Comparison of ENCODE assay signal across 9 cellular contexts in the genomic region with DNA sequence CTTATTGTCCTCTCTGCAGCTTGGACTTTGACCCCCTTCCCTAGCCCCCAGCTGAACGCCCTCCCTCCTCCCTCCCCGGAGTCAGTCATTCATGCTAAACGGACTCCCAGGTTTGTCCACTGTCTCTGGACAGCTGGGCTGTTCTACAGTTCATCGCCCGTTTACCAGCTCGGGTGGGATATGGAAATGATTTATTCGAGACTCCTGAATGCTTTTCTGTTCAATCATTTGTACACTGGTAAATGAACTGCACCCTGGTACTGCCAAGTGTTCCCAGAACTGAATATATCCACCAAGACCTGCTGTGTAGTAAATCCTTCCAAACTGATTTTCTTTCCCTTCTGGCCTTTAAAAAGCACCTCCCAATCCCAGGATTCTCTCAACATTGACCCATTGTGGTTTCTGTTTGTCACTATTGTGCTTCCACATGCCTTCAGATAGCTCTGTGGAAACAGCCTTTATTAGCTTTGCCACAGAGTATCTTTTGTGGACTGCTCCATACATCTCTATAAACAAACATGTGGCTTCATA. TPM values are rescaled to one million over a fixed set of nuclear protein-coding genes. Genes with fewer than 3 reads are reported as not detected.
DNase-seq lines count a peak whose midpoint lies in the region; ATAC-seq, FAIRE-seq and TF ChIP-seq lines count a peak whose summit lies in the region.
"Had no signal": no experiment of that assay in that cellular context is flagged by ENCODE, and none has a peak within 500 bp of the region (broad histone marks: within the 10 kb centered on the region; RNA-seq: fewer than 3 reads in every experiment).

No MANE protein-coding gene starts in this region.

- peak in 2 of 4 donors; percentile 52 to 55 for ATAC-seq in pancreas
- ATAC-seq in HG02759 (IDR thresholded peaks at IDR 0.05; ENCODE audit: unreplicated experiment), result no peak
- ATAC-seq in HG03196 (IDR thresholded peaks at IDR 0.05; ENCODE audit: unreplicated experiment), result no peak
- no peak for ATAC-seq in HG03025 (IDR thresholded peaks at IDR 0.05; ENCODE audit: low FRiP score, unreplicated experiment)
- no peak for ATAC-seq in GM21529 (IDR thresholded peaks at IDR 0.05; ENCODE audit: unreplicated experiment)

- no peaks in the 10 kb centered on the region for H3K9me3 ChIP-seq in SK-N-MC (ENCODE audit: low read depth, low read length)
- no peaks in the 10 kb centered on the region for H3K9me3 ChIP-seq in pancreas

- H3K9ac ChIP-seq in SK-N-MC (ENCODE audit: insufficient read length), result peak overlapping the region; percentile 77

- FAIRE-seq in GM19239 (lab: Jason Lieb, UNC), result peak; percentile 54
- FAIRE-seq in pancreas (lab: Jason Lieb, UNC), result no peak
- FAIRE-seq: TTC549 had no signal

- no peaks in the 10 kb centered on the region for H3K27me3 ChIP-seq in pancreas

- WGBS in pancreas, 2 donors, result 0 to 3% methylated on average over 7 of the region's 7 CpGs

- no peak for TF ChIP-seq CTCF in fibroblast of pulmonary artery (IDR thresholded peaks at IDR 0.05; ENCODE audit: low read length, missing control alignments)
- no peak for TF ChIP-seq CTCF in pancreas (IDR thresholded peaks at IDR 0.05)

- H3K27ac ChIP-seq in SK-N-MC, result no peak overlapping the region
- peak overlapping the region; percentile 91 to 95 (median 94) for H3K27ac ChIP-seq in pancreas

- no peak for DNase-seq in GM19239 (ENCODE audit: insufficient read length, low spot score)
- no peak for DNase-seq in SK-N-MC (ENCODE audit: low read depth, low spot score)
- no peak for DNase-seq in fibroblast of pulmonary artery (ENCODE audit: low read depth)
- DNase-seq in pancreas, result no peak

- intact Hi-C loops in pancreas (cut with DNase I), result loop anchor here in 1 of 3 donors (10.0 kb wide), 1 partner anchor 561 kb away; no protein-coding TSS in a partner anchor

- H3K4me3 ChIP-seq in SK-N-MC (peak overlapping the region; percentile 95), fibroblast of pulmonary artery (replicated peaks; ENCODE audit: low read depth, low read length) (peak overlapping the region; percentile 74), pancreas (peak overlapping the region; percentile 71 to 98 (median 76))

- H3K4me1 ChIP-seq in pancreas, result peaks cover 0 to 23% (median 10%) of the 10 kb centered on the region in 3 donors

- H3K36me3 ChIP-seq in SK-N-MC (ENCODE audit: insufficient read depth, low read length) (no peaks in the 10 kb centered on the region), pancreas (no peaks in the 10 kb centered on the region)

RNA-seq across cellular contexts. Expression of gene KIF21A, which starts 0.8 kb away (rescaled TPM):
- total RNA-seq in pancreas, result 10 to 100 TPM; 11.0 to 17.3 (median 15.9) TPM
- 10 to 100 TPM in 1 of 2 donors, 1 to 10 TPM in 1; 6.3 to 13.1 TPM for polyA plus RNA-seq in pancreas
